Comparison of ENCODE assay signal across 11 cellular contexts in genomic region chr14:90276627-90277367, GRCh38. TPM values are rescaled to one million over a fixed set of nuclear protein-coding genes. Genes with fewer than 3 reads are reported as not detected.
A peak's percentile ranks its signal among the peaks of the same experiment; 100 is the strongest.
DNase-seq lines count a peak whose midpoint lies in the region; ATAC-seq, FAIRE-seq and TF ChIP-seq lines count a peak whose summit lies in the region.
"Had no signal": no experiment of that assay in that cellular context is flagged by ENCODE, and none has a peak within 500 bp of the region (broad histone marks: within the 10 kb centered on the region; RNA-seq: fewer than 3 reads in every experiment).

No MANE protein-coding gene starts in this region.

- no peak overlapping the region for H2AFZ ChIP-seq in GM12878 (ENCODE audit: control insufficient read depth, low read depth, low read length)

- RAD21 ChIA-PET in GM12878 (lab: Charles Lee; ENCODE audit: unreplicated experiment): no interaction called here

- H4K20me1 ChIP-seq in GM12878 (ENCODE audit: control insufficient read depth, insufficient read depth): no peaks in the 10 kb centered on the region

- no peak overlapping the region for H3K4me2 ChIP-seq in GM12878 (ENCODE audit: control insufficient read depth, insufficient read depth)

- in situ Hi-C loops in GM12878 (cut with MboI): no loop called here

- no peaks in the 10 kb centered on the region for H3K27me3 ChIP-seq in GM12878 (replicated peaks in 1 of 2; ENCODE audit: control insufficient read depth in 2 of 2, insufficient read depth in 2 of 2, low read length in 1 of 2)
- H3K27me3 ChIP-seq: breast epithelium, gastroesophageal sphincter had no signal

- no peak for TF ChIP-seq RAD21 in GM12878 (IDR thresholded peaks at IDR 0.05; ENCODE audit: insufficient read depth, low read depth, low read length)

- H3K9me3 Mint-ChIP-seq in HFFc6: no peaks in the 10 kb centered on the region

- TF ChIP-seq CTCF in HFFc6 (IDR thresholded peaks at IDR 0.05) (0 out of 2 replicates have a peak, but pooled peaks have one; percentile 20), GM12878 (IDR thresholded peaks at IDR 0.05 in 2 of 3, conservative IDR thresholded peaks at IDR 0.05 in 1 of 3; ENCODE audit: control insufficient read depth in 2 of 3, extremely low read depth in 1 of 3, insufficient read depth in 1 of 3, low read depth in 3 of 3, low read length in 3 of 3) (no peak)

- peak; percentile 44; the same call in 1 of the 2 replicates for TF ChIP-seq POLR2A in GM12878 (IDR thresholded peaks at IDR 0.05; ENCODE audit: low read depth, low read length)

- intact Hi-C loops in GM12878 (cut with micrococcal nuclease; ENCODE audit: unreplicated experiment): no loop called here

- no peak for ATAC-seq in GM12878
- no peak for ATAC-seq in HG03097 (IDR thresholded peaks at IDR 0.05; ENCODE audit: low FRiP score, unreplicated experiment)
- ATAC-seq: gastroesophageal sphincter had no signal

- 83% methylated on average over 19 of the region's 19 CpGs for WGBS in GM12878 (ENCODE audit: insufficient coverage, insufficient replicate concordance, low lambda C conversion rate, missing lambda C conversion rate)

- peak overlapping the region; percentile 74 for H3K27ac Mint-ChIP-seq in HFFc6

- H3K4me3 Mint-ChIP-seq in HFFc6: no peak overlapping the region

- H3K27me3 Mint-ChIP-seq in HFFc6 (ENCODE audit: insufficient read depth): peaks cover 2% of the 10 kb centered on the region

- H3K9ac ChIP-seq in GM12878 (ENCODE audit: control insufficient read depth, insufficient read depth, low read length): no peak overlapping the region

- H3K27ac ChIP-seq in GM12878 (ENCODE audit: control insufficient read depth, insufficient read depth): no peak overlapping the region
- H3K27ac ChIP-seq: breast epithelium, gastroesophageal sphincter had no signal

- BruUV-seq in GM12878 (replicated peaks; lab: Mats Ljungman, UMichigan): no TSS peak

- FAIRE-seq in GM12878 (lab: Jason Lieb, UNC): no peak

- CTCF ChIA-PET in GM12878 (lab: Yijun Ruan, JAX): no interaction called here

- POLR2A ChIA-PET in GM12878 (lab: Charles Lee): no interaction called here

- DNase-seq in NCI-H82 (lab: John Stamatoyannopoulos, UW) (peak; percentile 57), NCI-H82 treated with DMSO at 0.1 percent for 48 hours (lab: John Stamatoyannopoulos, UW; ENCODE audit: unreplicated experiment) (no peak), HFFc6 (peak; percentile 37), GM12878 (ENCODE audit: low read depth, low spot score) (no peak), myocyte (ENCODE audit: low read depth) (peak; percentile 86), GM19240 (ENCODE audit: insufficient read length, low spot score) (no peak), NCI-H510A treated with DMSO at 0.1 percent for 48 hours (lab: John Stamatoyannopoulos, UW) (no peak)
- DNase-seq: NCI-H1417 treated with DMSO at 0.1 percent for 48 hours had no signal

- SMC1A ChIA-PET in GM12878 (lab: Charles Lee; ENCODE audit: uncharacterized antibody, unreplicated experiment): no interaction called here

- H3K79me2 ChIP-seq in GM12878 (ENCODE audit: control insufficient read depth, insufficient read depth, low read length): no peaks in the 10 kb centered on the region

- peaks cover 16% of the 10 kb centered on the region for H3K36me3 Mint-ChIP-seq in HFFc6 (ENCODE audit: low read depth)

- no peaks in the 10 kb centered on the region for H3K4me1 ChIP-seq in GM12878 (ENCODE audit: control insufficient read depth, insufficient read depth, low read length)
- H3K4me1 ChIP-seq: breast epithelium had no signal

- H3K36me3 ChIP-seq in GM12878 (ENCODE audit: control insufficient read depth in 2 of 2, insufficient read depth in 2 of 2, low read length in 1 of 2): peaks cover 11 to 16% of the 10 kb centered on the region in 2 experiments
- H3K36me3 ChIP-seq: breast epithelium had no signal

- peaks cover 41% of the 10 kb centered on the region for H3K4me1 Mint-ChIP-seq in HFFc6 (ENCODE audit: low read depth)

- H3K9me3 ChIP-seq in GM12878 (replicated peaks; ENCODE audit: control insufficient read depth, insufficient read depth, low read length): no peaks in the 10 kb centered on the region
- H3K9me3 ChIP-seq: breast epithelium, gastroesophageal sphincter had no signal

- no peak overlapping the region for H3K4me3 ChIP-seq in GM12878
- H3K4me3 ChIP-seq: breast epithelium, gastroesophageal sphincter had no signal

- TF ChIP-seq EP300 in GM12878 (IDR thresholded peaks at IDR 0.05; ENCODE audit: borderline replicate concordance in 1 of 2, control insufficient read depth in 1 of 2, low read depth in 2 of 2, low read length in 2 of 2): no peak

TF ChIP-seq in GM12878, 131 proteins besides CTCF, POLR2A, EP300 and RAD21 (continues in another document):
- no peak for TF ChIP-seq CHD2 (IDR thresholded peaks at IDR 0.05; ENCODE audit: borderline replicate concordance, low read depth, low read length)
- TF ChIP-seq E2F4 (IDR thresholded peaks at IDR 0.05; ENCODE audit: low read depth, low read length): no peak
- TF ChIP-seq BMI1 (IDR thresholded peaks at IDR 0.05; ENCODE audit: borderline replicate concordance): no peak
- no peak for TF ChIP-seq KDM1A (IDR thresholded peaks at IDR 0.05; ENCODE audit: borderline replicate concordance)
- TF ChIP-seq STAT3 (IDR thresholded peaks at IDR 0.05; ENCODE audit: low read depth, low read length): no peak

RNA-seq across cellular contexts. Expression of gene PSMC1, which starts 20.4 kb away (rescaled TPM):
- 100 to 1,000 TPM; 135 to 154 (median 150) TPM for total RNA-seq in HFFc6 (2021; fragmentation: NEBNext Ultra II Directional; extraction: Animal tissue kit (Norgen Biotek cat#: 25700))
- total RNA-seq in GM12878 (2013; cell fraction: nucleolus; rRNA removed): 34.5 and 36.4 TPM in 2 replicates
- total RNA-seq in GM12878 (2014; rRNA removed): 112 and 129 TPM in 2 replicates
- 260 and 277 TPM in 2 replicates for total RNA-seq in GM12878 (2014; rRNA removed; fragmentation: Illumina TruSeq; extraction: Trizol)
- total RNA-seq in GM12878 (2021): 91.5 and 97.4 TPM in 2 replicates
- 70.6 TPM for polyA plus RNA-seq in GM12878 (2011; ENCODE audit: low read depth)
- polyA plus RNA-seq in GM12878 (2011; rRNA removed): 160 and 232 TPM in 2 replicates
- polyA plus RNA-seq in GM12878 (2011; cell fraction: cytosol; rRNA removed): 59.7 and 67.4 TPM in 2 replicates
- polyA plus RNA-seq in GM12878 (2011; cell fraction: nucleus; rRNA removed): 58.3 and 62.8 TPM in 2 replicates
- 64.2 and 108 TPM in 2 replicates for polyA plus RNA-seq in GM12878 (2012)
- 286 and 401 TPM in 2 replicates for polyA plus RNA-seq in GM12878 (2014; fragmentation: Illumina TruSeq; extraction: Trizol)
- polyA plus RNA-seq in GM12878 (2014; fragmentation: Nextera tagmentation; extraction: Ambion mirVana): 100 to 1,000 TPM; 194 to 255 TPM
- polyA plus RNA-seq in GM12878 (2014; rRNA removed): 114 and 135 TPM in 2 replicates
- polyA plus RNA-seq in GM12878 (2016; fragmentation: Nextera tagmentation; extraction: Ambion mirVana): 100 to 1,000 TPM; 224 to 226 TPM
- polyA minus RNA-seq in GM12878 (2011; rRNA and poly(A)+ RNA removed): 48.7 and 62.2 TPM in 2 replicates
- 24.9 and 25.0 TPM in 2 replicates for polyA minus RNA-seq in GM12878 (2011; cell fraction: cytosol; rRNA and poly(A)+ RNA removed)
- 9.9 and 18.2 TPM in 2 replicates for polyA minus RNA-seq in GM12878 (2011; cell fraction: nucleus; rRNA and poly(A)+ RNA removed)
- 320 and 351 TPM in 2 replicates for total RNA-seq in myocyte
- polyA plus RNA-seq in myocyte (2012): 168 TPM

RNA-seq across cellular contexts. Expression of gene NRDE2, which starts 54.9 kb away (rescaled TPM):
- 10 to 100 TPM in 3 of 6 experiments, 1 to 10 TPM in 3; 7.9 to 12.1 (median 9.8) TPM for total RNA-seq in HFFc6 (2021; fragmentation: NEBNext Ultra II Directional; extraction: Animal tissue kit (Norgen Biotek cat#: 25700))
- 36.9 and 41.7 TPM in 2 replicates for total RNA-seq in GM12878 (2013; cell fraction: nucleolus; rRNA removed)
- total RNA-seq in GM12878 (2014; rRNA removed): 14.3 and 14.8 TPM in 2 replicates
- 13.6 and 13.9 TPM in 2 replicates for total RNA-seq in GM12878 (2014; rRNA removed; fragmentation: Illumina TruSeq; extraction: Trizol)
- 21.0 and 21.3 TPM in 2 replicates for total RNA-seq in GM12878 (2021)
- polyA plus RNA-seq in GM12878 (2011; ENCODE audit: low read depth): 7.6 TPM
- polyA plus RNA-seq in GM12878 (2011; rRNA removed): 10.6 and 10.9 TPM in 2 replicates
- 6.8 and 9.2 TPM in 2 replicates for polyA plus RNA-seq in GM12878 (2011; cell fraction: cytosol; rRNA removed)
- polyA plus RNA-seq in GM12878 (2011; cell fraction: nucleus; rRNA removed): 15.6 and 18.8 TPM in 2 replicates
- polyA plus RNA-seq in GM12878 (2012): 5.6 and 8.7 TPM in 2 replicates
- 10.6 and 11.9 TPM in 2 replicates for polyA plus RNA-seq in GM12878 (2014; fragmentation: Illumina TruSeq; extraction: Trizol)
- polyA plus RNA-seq in GM12878 (2014; fragmentation: Nextera tagmentation; extraction: Ambion mirVana): 1 to 10 TPM; 8.3 to 8.4 TPM
- 13.5 and 13.9 TPM in 2 replicates for polyA plus RNA-seq in GM12878 (2014; rRNA removed)
- polyA plus RNA-seq in GM12878 (2016; fragmentation: Nextera tagmentation; extraction: Ambion mirVana): 10 to 100 TPM; 14.7 to 15.2 TPM
- 14.6 and 17.6 TPM in 2 replicates for polyA minus RNA-seq in GM12878 (2011; rRNA and poly(A)+ RNA removed)
- polyA minus RNA-seq in GM12878 (2011; cell fraction: cytosol; rRNA and poly(A)+ RNA removed): 4.9 and 5.8 TPM in 2 replicates
- 10.9 and 21.0 TPM in 2 replicates for polyA minus RNA-seq in GM12878 (2011; cell fraction: nucleus; rRNA and poly(A)+ RNA removed)
- 5.0 and 7.6 TPM in 2 replicates for total RNA-seq in myocyte
- 5.7 TPM for polyA plus RNA-seq in myocyte (2012)

Comparison
In these comparisons a context has a peak if more than half of its experiments do, and no peak if none do; other contexts are left out.
1. DNase-seq: peak in NCI-H82 (single experiment), HFFc6 (single experiment) and myocyte (single experiment); none in NCI-H82 treated with DMSO at 0.1 percent for 48 hours (single experiment), GM12878 (single experiment), GM19240 (single experiment) and NCI-H510A treated with DMSO at 0.1 percent for 48 hours (single experiment).